In genomic region chr19:45349430-45349941, GRCh38 we compare ENCODE assay signal across 1 cellular context.
TF ChIP-seq lines count a peak whose summit lies in the region.

No MANE protein-coding gene starts in this region.

TF ChIP-seq in K562, 482 proteins besides CTCF, POLR2A, EP300 and RAD21:
- TF ChIP-seq MTF1 (CRISPR knock-in tag; IDR thresholded peaks at IDR 0.05; ENCODE audit: borderline replicate concordance) (no peak), SMARCC2 (IDR thresholded peaks at IDR 0.05; ENCODE audit: low read depth) (no peak), FOXK2 (conservative IDR thresholded peaks at IDR 0.05 in 1 of 2, IDR thresholded peaks at IDR 0.05 in 1 of 2; ENCODE audit: low read depth in 2 of 2) (no peak), ZNF436 (CRISPR knock-in tag; IDR thresholded peaks at IDR 0.05) (no peak), MNT (conservative IDR thresholded peaks at IDR 0.05) (no peak), MXD1 (CRISPR knock-in tag; IDR thresholded peaks at IDR 0.05; ENCODE audit: borderline replicate concordance, poor library complexity, severe bottlenecking) (no peak), ELF1 (tag; IDR thresholded peaks at IDR 0.05) (no peak), POLR2G (IDR thresholded peaks at IDR 0.05; ENCODE audit: low read depth, low read length) (peak; percentile 58)
